In the genomic region with DNA sequence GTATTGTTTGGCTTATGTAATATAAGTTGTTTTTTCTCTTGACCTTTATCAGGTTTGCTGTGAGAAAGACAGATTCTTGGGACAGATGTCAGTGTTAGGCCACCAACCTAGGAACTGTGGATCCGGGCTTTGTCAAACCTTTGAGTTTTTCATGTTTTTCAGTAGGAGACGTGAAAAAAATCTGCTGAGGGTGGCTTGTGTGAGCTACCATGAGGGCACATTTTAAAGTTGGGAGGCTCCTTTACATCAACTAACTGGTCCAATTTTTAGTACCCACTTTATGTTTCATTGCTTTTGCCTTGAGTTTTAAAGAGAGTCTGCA, we compare ENCODE assay signal across 8 cellular contexts. TPM values are rescaled to one million over a fixed set of nuclear protein-coding genes. Genes with fewer than 3 reads are reported as not detected.
DNase-seq lines count a peak whose midpoint lies in the region; ATAC-seq, FAIRE-seq and TF ChIP-seq lines count a peak whose summit lies in the region.

No MANE protein-coding gene starts in this region.

- 0 out of 4 replicates have a peak, but pooled peaks of 1 of the 2 experiments have one; percentile 7 for TF ChIP-seq EP300 in GM12878 (IDR thresholded peaks at IDR 0.05; ENCODE audit: borderline replicate concordance in 1 of 2, control insufficient read depth in 1 of 2, low read depth in 2 of 2, low read length in 2 of 2)

- CTCF ChIA-PET in GM12878 (lab: Yijun Ruan, JAX), result interaction anchor here (1.1 to 2.1 kb wide), 3 partner anchors 17 to 66 kb away, joined by 3 to 8 read pairs (median 3); no protein-coding TSS in a partner anchor

- TSS peak; percentile 79 for BruUV-seq in GM12878 (replicated peaks; lab: Mats Ljungman, UMichigan)

- peaks cover 2 to 25% (median 17%) of the 10 kb centered on the region in 9 donors for H3K4me1 ChIP-seq in heart right ventricle
- peaks cover 6% of the 10 kb centered on the region; the same call in 1 of the 2 replicates for H3K4me1 ChIP-seq in GM12878 (ENCODE audit: control insufficient read depth, insufficient read depth, low read length)
- H3K4me1 ChIP-seq in mesodermal cell (ENCODE audit: control insufficient read depth, insufficient read depth, low read length, poor library complexity, severe bottlenecking), result no peaks in the 10 kb centered on the region
- no peaks in the 10 kb centered on the region for H3K4me1 ChIP-seq in aorta (ENCODE audit: control insufficient read depth in 1 of 2, insufficient read depth in 2 of 2, low read length in 2 of 2)

- 31 to 37% methylated on average over 2 of the region's 2 CpGs for WGBS in heart right ventricle, 2 donors
- WGBS in GM12878 (ENCODE audit: insufficient coverage, insufficient replicate concordance, low lambda C conversion rate, missing lambda C conversion rate), result 3% methylated on average over 2 of the region's 2 CpGs
- 14 to 25% methylated on average over 1 of the region's 2 CpGs for WGBS in mesodermal cell (ENCODE audit: insufficient coverage in 2 of 2), 2 experiments
- 14 to 21% methylated on average over 2 of the region's 2 CpGs for WGBS in aorta, 2 donors

- DNase-seq in heart right ventricle (no peak), left ventricle myocardium superior (no peak), GM12878 (ENCODE audit: low read depth, low spot score) (no peak), aorta (no peak), midbrain (lab: John Stamatoyannopoulos, UW) (no peak), LoVo (ENCODE audit: low spot score) (no peak), 8988T (no peak)

- peak overlapping the region in 6 of 10 donors; percentile 77 to 94 (median 82) for H3K27ac ChIP-seq in heart right ventricle
- H3K27ac ChIP-seq in GM12878 (ENCODE audit: control insufficient read depth, insufficient read depth), result peak overlapping the region; percentile 68; the same call in 1 of the 2 replicates
- H3K27ac ChIP-seq in mesodermal cell (ENCODE audit: low read depth, low read length, severe bottlenecking), result peak overlapping the region; percentile 36
- no peak overlapping the region for H3K27ac ChIP-seq in aorta (ENCODE audit: low read depth in 1 of 2, low read length in 2 of 2)

- in situ Hi-C loops in GM12878 (cut with MboI), result no loop called here

- ATAC-seq in heart right ventricle, result no peak
- no peak for ATAC-seq in left ventricle myocardium superior
- ATAC-seq in GM12878, result no peak
- no peak for ATAC-seq in aorta (ENCODE audit: low FRiP score)

- H3K4me3 ChIP-seq in heart right ventricle, result peak overlapping the region in 9 of 10 donors; percentile 73 to 99 (median 94)
- peak overlapping the region; percentile 94 for H3K4me3 ChIP-seq in GM12878
- H3K4me3 ChIP-seq in mesodermal cell (ENCODE audit: extremely low read depth, insufficient read depth, low read length, poor library complexity, severe bottlenecking), result peak overlapping the region; percentile 85
- H3K4me3 ChIP-seq in aorta (ENCODE audit: low read length in 2 of 2), result peak overlapping the region; percentile 96 to 98

- H4K20me1 ChIP-seq in GM12878 (ENCODE audit: control insufficient read depth, insufficient read depth), result no peaks in the 10 kb centered on the region

- H3K79me2 ChIP-seq in GM12878 (ENCODE audit: control insufficient read depth, insufficient read depth, low read length), result peaks cover 11% of the 10 kb centered on the region

- peaks cover 0 to 26% (median 17%) of the 10 kb centered on the region in 7 donors for H3K27me3 ChIP-seq in heart right ventricle
- no peaks in the 10 kb centered on the region for H3K27me3 ChIP-seq in GM12878 (replicated peaks in 1 of 2; ENCODE audit: control insufficient read depth in 2 of 2, insufficient read depth in 2 of 2, low read length in 1 of 2)
- H3K27me3 ChIP-seq in aorta (ENCODE audit: control insufficient read depth in 1 of 2, insufficient read depth in 2 of 2, low read length in 1 of 2), result no peaks in the 10 kb centered on the region

- TF ChIP-seq CTCF in heart right ventricle (IDR thresholded peaks at IDR 0.05) (no peak), GM12878 (IDR thresholded peaks at IDR 0.05 in 2 of 3, conservative IDR thresholded peaks at IDR 0.05 in 1 of 3; ENCODE audit: control insufficient read depth in 2 of 3, extremely low read depth in 1 of 3, insufficient read depth in 1 of 3, low read depth in 3 of 3, low read length in 3 of 3) (no peak)

- intact Hi-C loops in heart right ventricle (cut with DNase I), result loop anchor here in 1 of 10 donors (2.0 kb wide), 1 partner anchor 37 kb away; a partner anchor contains a TSS
- intact Hi-C loops in left ventricle myocardium superior (cut with micrococcal nuclease), result no loop called here
- intact Hi-C loops in GM12878 (cut with micrococcal nuclease; ENCODE audit: unreplicated experiment), result loop anchor here (2.0 kb wide), 2 partner anchors 21 to 37 kb away; a partner anchor contains a TSS
- intact Hi-C loops in aorta (cut with DNase I), result loop anchor here in 1 of 2 donors (5.0 kb wide), 1 partner anchor 35 kb away; a partner anchor contains a TSS

- H3K36me3 ChIP-seq in heart right ventricle, result no peaks in the 10 kb centered on the region
- no peaks in the 10 kb centered on the region for H3K36me3 ChIP-seq in GM12878 (ENCODE audit: control insufficient read depth in 2 of 2, insufficient read depth in 2 of 2, low read length in 1 of 2)
- no peaks in the 10 kb centered on the region for H3K36me3 ChIP-seq in mesodermal cell (ENCODE audit: control insufficient read depth, insufficient read depth, low read length)
- no peaks in the 10 kb centered on the region for H3K36me3 ChIP-seq in aorta (ENCODE audit: control insufficient read depth in 1 of 2, insufficient read depth in 2 of 2, low read length in 1 of 2)

- SMC1A ChIA-PET in GM12878 (lab: Charles Lee; ENCODE audit: uncharacterized antibody, unreplicated experiment), result interaction anchor here (0.9 to 1.8 kb wide), 2 partner anchors 18 to 40 kb away, joined by 3 to 7 read pairs; no protein-coding TSS in a partner anchor

- no peak for FAIRE-seq in GM12878 (lab: Jason Lieb, UNC)

- H3K9me3 ChIP-seq in heart right ventricle (no peaks in the 10 kb centered on the region), GM12878 (replicated peaks; ENCODE audit: control insufficient read depth, insufficient read depth, low read length) (no peaks in the 10 kb centered on the region; the same call in 2 of the 3 replicates), mesodermal cell (ENCODE audit: control insufficient read depth, low read length) (no peaks in the 10 kb centered on the region), aorta (ENCODE audit: control insufficient read depth, low read length) (no peaks in the 10 kb centered on the region)

- peak overlapping the region; percentile 92 for H3K4me2 ChIP-seq in GM12878 (ENCODE audit: control insufficient read depth, insufficient read depth)

- peak overlapping the region; percentile 65 for H3K9ac ChIP-seq in GM12878 (ENCODE audit: control insufficient read depth, insufficient read depth, low read length)

- POLR2A ChIA-PET in GM12878 (lab: Charles Lee), result interaction anchor here (0.5 to 0.6 kb wide), 2 partner anchors 51 to 474 kb away, joined by 3 to 4 read pairs; no protein-coding TSS in a partner anchor

- H2AFZ ChIP-seq in GM12878 (ENCODE audit: control insufficient read depth, low read depth, low read length), result peak overlapping the region; percentile 94

- TF ChIP-seq RAD21 in GM12878 (IDR thresholded peaks at IDR 0.05; ENCODE audit: insufficient read depth, low read depth, low read length), result no peak

- RAD21 ChIA-PET in GM12878 (lab: Charles Lee; ENCODE audit: unreplicated experiment), result no interaction called here

- no peak for TF ChIP-seq POLR2A in GM12878 (IDR thresholded peaks at IDR 0.05; ENCODE audit: low read depth, low read length)

RNA-seq across cellular contexts. Expression of a gene that starts 0.8 kb away (rescaled TPM):
- 10 to 100 TPM in 8 of 10 donors, 1 to 10 TPM in 2; 9.1 to 13.8 (median 10.4) TPM for total RNA-seq in heart right ventricle
- polyA plus RNA-seq in heart right ventricle, result 1 to 10 TPM; 3.8 to 5.7 TPM
- 9.5 TPM for total RNA-seq in left ventricle myocardium superior
- 87.7 and 88.3 TPM in 2 replicates for total RNA-seq in GM12878 (2013; cell fraction: nucleolus; rRNA removed)
- 14.0 and 15.0 TPM in 2 replicates for total RNA-seq in GM12878 (2014; rRNA removed)
- 17.3 and 18.2 TPM in 2 replicates for total RNA-seq in GM12878 (2014; rRNA removed; fragmentation: Illumina TruSeq; extraction: Trizol)
- 11.0 and 11.5 TPM in 2 replicates for total RNA-seq in GM12878 (2021)
- 2.8 TPM for polyA plus RNA-seq in GM12878 (2011; ENCODE audit: low read depth)
- 14.6 and 22.1 TPM in 2 replicates for polyA plus RNA-seq in GM12878 (2011; rRNA removed)
- polyA plus RNA-seq in GM12878 (2011; cell fraction: cytosol; rRNA removed), result 4.8 TPM in 2 replicates
- 22.6 and 22.8 TPM in 2 replicates for polyA plus RNA-seq in GM12878 (2011; cell fraction: nucleus; rRNA removed)
- polyA plus RNA-seq in GM12878 (2012), result 4.2 and 5.5 TPM in 2 replicates
- 10.9 and 15.8 TPM in 2 replicates for polyA plus RNA-seq in GM12878 (2014; fragmentation: Illumina TruSeq; extraction: Trizol)
- polyA plus RNA-seq in GM12878 (2014; fragmentation: Nextera tagmentation; extraction: Ambion mirVana), result 1 to 10 TPM; 2.9 to 3.6 TPM
- 8.7 and 9.5 TPM in 2 replicates for polyA plus RNA-seq in GM12878 (2014; rRNA removed)
- polyA plus RNA-seq in GM12878 (2016; fragmentation: Nextera tagmentation; extraction: Ambion mirVana), result 10 to 100 TPM; 12.9 TPM
- polyA minus RNA-seq in GM12878 (2011; rRNA and poly(A)+ RNA removed), result 22.8 and 28.4 TPM in 2 replicates
- polyA minus RNA-seq in GM12878 (2011; cell fraction: cytosol; rRNA and poly(A)+ RNA removed), result 5.9 and 8.6 TPM in 2 replicates
- polyA minus RNA-seq in GM12878 (2011; cell fraction: nucleus; rRNA and poly(A)+ RNA removed), result 31.9 and 53.4 TPM in 2 replicates
- 16.4 TPM for polyA plus RNA-seq in mesodermal cell (2013, experiment 1 of 2)
- 19.1 TPM for polyA plus RNA-seq in mesodermal cell (2013, experiment 2 of 2)
- total RNA-seq in aorta, result 10 to 100 TPM; 24.3 to 26.7 TPM
- 10 to 100 TPM in 1 of 2 donors, 1 to 10 TPM in 1; 7.4 to 10.3 TPM for polyA plus RNA-seq in aorta

RNA-seq across cellular contexts. Expression of a gene that starts 36.2 kb away (rescaled TPM):
- total RNA-seq in heart right ventricle (10 to 100 TPM; 13.8 to 22.0 (median 18.6) TPM), left ventricle myocardium superior (16.4 TPM), GM12878 (2014; rRNA removed) (53.2 and 53.9 TPM in 2 replicates), GM12878 (2014; rRNA removed; fragmentation: Illumina TruSeq; extraction: Trizol) (37.0 and 38.7 TPM in 2 replicates), GM12878 (2021) (27.7 and 30.0 TPM in 2 replicates), aorta (10 to 100 TPM; 33.5 to 40.4 TPM)
- polyA plus RNA-seq in heart right ventricle (10 to 100 TPM in 1 of 2 donors, 1 to 10 TPM in 1; 6.1 to 20.0 TPM), GM12878 (2011; rRNA removed) (31.3 and 41.4 TPM in 2 replicates), GM12878 (2014; fragmentation: Illumina TruSeq; extraction: Trizol) (25.0 and 29.8 TPM in 2 replicates), GM12878 (2014; fragmentation: Nextera tagmentation; extraction: Ambion mirVana) (10 to 100 TPM in 1 of 2 experiments, 1 to 10 TPM in 1; 6.3 to 13.6 TPM), GM12878 (2014; rRNA removed) (28.0 and 33.2 TPM in 2 replicates), GM12878 (2016; fragmentation: Nextera tagmentation; extraction: Ambion mirVana) (10 to 100 TPM; 29.9 to 31.9 TPM), aorta (10 to 100 TPM; 10.6 to 24.7 TPM)
- 158 and 182 TPM in 2 replicates for total RNA-seq in GM12878 (2013; cell fraction: nucleolus; rRNA removed)
- 21.7 TPM for polyA plus RNA-seq in GM12878 (2011; ENCODE audit: low read depth)
- polyA plus RNA-seq in GM12878 (2011; cell fraction: cytosol; rRNA removed), result 14.9 and 16.3 TPM in 2 replicates
- polyA plus RNA-seq in GM12878 (2011; cell fraction: nucleus; rRNA removed), result 29.5 and 30.7 TPM in 2 replicates
- polyA plus RNA-seq in GM12878 (2012), result 17.5 and 19.7 TPM in 2 replicates
- 35.1 and 39.8 TPM in 2 replicates for polyA minus RNA-seq in GM12878 (2011; rRNA and poly(A)+ RNA removed)
- 17.1 and 18.2 TPM in 2 replicates for polyA minus RNA-seq in GM12878 (2011; cell fraction: cytosol; rRNA and poly(A)+ RNA removed)
- 32.4 and 42.4 TPM in 2 replicates for polyA minus RNA-seq in GM12878 (2011; cell fraction: nucleus; rRNA and poly(A)+ RNA removed)
- polyA plus RNA-seq in mesodermal cell (2013, experiment 1 of 2), result 19.0 TPM
- 22.0 TPM for polyA plus RNA-seq in mesodermal cell (2013, experiment 2 of 2)

Comparison
In these comparisons a context has a peak if more than half of its experiments do, and no peak if none do; other contexts are left out.
1. H3K27ac ChIP-seq: peak in heart right ventricle (6 of 10), GM12878 (single experiment) and mesodermal cell (single experiment); none in aorta (0 of 2).
2. Peak in every context shown above with its lines, with median percentiles within 50 percentile points of each other: H3K4me3 ChIP-seq.